In genomic region chr10:31929260-31929985, GRCh38 we compare ENCODE assay signal across 8 cellular contexts. TPM values are rescaled to one million over a fixed set of nuclear protein-coding genes. Genes with fewer than 3 reads are reported as not detected.
DNase-seq lines count a peak whose midpoint lies in the region; ATAC-seq, FAIRE-seq and TF ChIP-seq lines count a peak whose summit lies in the region.

No MANE protein-coding gene starts in this region.

- no peak for TF ChIP-seq CTCF in 22Rv1 (IDR thresholded peaks at IDR 0.05)

- H3K36me3 ChIP-seq in NT2/D1 (ENCODE audit: insufficient read depth, insufficient read length, low read length) = no peaks in the 10 kb centered on the region
- no peaks in the 10 kb centered on the region for H3K36me3 ChIP-seq in neuron (ENCODE audit: insufficient read depth, low read length)

- ATAC-seq in HG03064 (IDR thresholded peaks at IDR 0.05; ENCODE audit: low read depth, unreplicated experiment) = peak; percentile 2
- no peak for ATAC-seq in activated naive CD8-positive, alpha-beta T cell treated with anti-CD3 and anti-CD28 coated beads, Interleukin-2, amount 50 U/mL, for 24 hours

- H3K36me3 Mint-ChIP-seq in activated naive CD8-positive, alpha-beta T cell treated with anti-CD3 and anti-CD28 coated beads, Interleukin-2, amount 50 U/mL, for 24 hours (ENCODE audit: low read depth) = no peaks in the 10 kb centered on the region

- H3K4me1 ChIP-seq in NT2/D1 (ENCODE audit: insufficient read depth, insufficient read length) (no peaks in the 10 kb centered on the region), neuron (ENCODE audit: insufficient read depth, low read length) (peaks cover 29% of the 10 kb centered on the region)

- H3K4me3 Mint-ChIP-seq in activated naive CD8-positive, alpha-beta T cell treated with anti-CD3 and anti-CD28 coated beads, Interleukin-2, amount 50 U/mL, for 24 hours = peak overlapping the region; percentile 86

- H3K9ac ChIP-seq in NT2/D1 (ENCODE audit: insufficient read length, low read depth) = peak overlapping the region; percentile 87

- H3K9me3 ChIP-seq in NT2/D1 (ENCODE audit: insufficient read depth, low read length) = no peaks in the 10 kb centered on the region
- H3K9me3 ChIP-seq in neuron (ENCODE audit: low read length) = no peaks in the 10 kb centered on the region

- DNase-seq in GM12891 (ENCODE audit: insufficient read length, low spot score) = no peak
- DNase-seq in NT2/D1 (ENCODE audit: low read depth, low spot score) = no peak
- DNase-seq in activated naive CD8-positive, alpha-beta T cell treated with anti-CD3 and anti-CD28 coated beads, Interleukin-2, amount 50 U/mL, for 24 hours = peak; percentile 29
- peak; percentile 52 for DNase-seq in glomerular visceral epithelial cell (ENCODE audit: extremely low spot score)
- DNase-seq in MV-4-11 (lab: John Stamatoyannopoulos, UW) = no peak

- H3K27me3 Mint-ChIP-seq in activated naive CD8-positive, alpha-beta T cell treated with anti-CD3 and anti-CD28 coated beads, Interleukin-2, amount 50 U/mL, for 24 hours = no peaks in the 10 kb centered on the region

- H3K27ac Mint-ChIP-seq in activated naive CD8-positive, alpha-beta T cell treated with anti-CD3 and anti-CD28 coated beads, Interleukin-2, amount 50 U/mL, for 24 hours = peak overlapping the region; percentile 69

- H3K4me3 ChIP-seq in NT2/D1 (ENCODE audit: insufficient read length, low read depth) (peak overlapping the region; percentile 78), neuron (ENCODE audit: low read length) (peak overlapping the region; percentile 91)

- H3K4me1 Mint-ChIP-seq in activated naive CD8-positive, alpha-beta T cell treated with anti-CD3 and anti-CD28 coated beads, Interleukin-2, amount 50 U/mL, for 24 hours = peaks cover 43% of the 10 kb centered on the region

- peak; percentile 71 for FAIRE-seq in GM12891 (lab: Jason Lieb, UNC)

- no peaks in the 10 kb centered on the region for H3K9me3 Mint-ChIP-seq in activated naive CD8-positive, alpha-beta T cell treated with anti-CD3 and anti-CD28 coated beads, Interleukin-2, amount 50 U/mL, for 24 hours

- H2AFZ ChIP-seq in neuron (ENCODE audit: low read depth, low read length) = peak overlapping the region; percentile 75

- peak overlapping the region; percentile 82 for H3K27ac ChIP-seq in 22Rv1

- H3K27me3 ChIP-seq in NT2/D1 (ENCODE audit: insufficient read depth, insufficient read length) (no peaks in the 10 kb centered on the region), neuron (ENCODE audit: insufficient read depth, low read length) (no peaks in the 10 kb centered on the region)

- no peak for TF ChIP-seq POLR2A in GM12891 (IDR thresholded peaks at IDR 0.05; ENCODE audit: low read depth, low read length)

TF ChIP-seq in GM12891, 5 proteins besides CTCF, POLR2A, EP300 and RAD21:
- TF ChIP-seq PAX5 (IDR thresholded peaks at IDR 0.05; ENCODE audit: insufficient read depth, low read length, severe bottlenecking) = no peak
- TF ChIP-seq TAF1 (IDR thresholded peaks at IDR 0.05; ENCODE audit: low read depth, low read length) = no peak
TF ChIP-seq in GM12891: peak in this region for 0.

RNA-seq across cellular contexts. Expression of gene ARHGAP12, which starts 0.8 kb away (rescaled TPM):
- 4.4 TPM for polyA plus RNA-seq in GM12891 (2012; ENCODE audit: low read depth, missing spikeins)

Comparison
In these comparisons a context has a peak if more than half of its experiments do, and no peak if none do; other contexts are left out.
1. DNase-seq: peak in activated naive CD8-positive, alpha-beta T cell treated with anti-CD3 and anti-CD28 coated beads, Interleukin-2, amount 50 U/mL, for 24 hours (single experiment) and glomerular visceral epithelial cell (single experiment); none in GM12891 (single experiment), NT2/D1 (single experiment) and MV-4-11 (single experiment).